In genomic region chr3:71102111-71103039, GRCh38 we compare ENCODE assay signal across 8 cellular contexts.
A peak's percentile ranks its signal among the peaks of the same experiment; 100 is the strongest.
DNase-seq lines count a peak whose midpoint lies in the region; ATAC-seq, FAIRE-seq and TF ChIP-seq lines count a peak whose summit lies in the region.

No MANE protein-coding gene starts in this region.

- H3K4me3 ChIP-seq in Panc1 (ENCODE audit: low read depth in 2 of 2, low read length in 2 of 2) (no peak overlapping the region), esophagus squamous epithelium (peak overlapping the region in 1 of 4 donors; percentile 22), retinal pigment epithelial cell (ENCODE audit: low read length) (no peak overlapping the region), HepG2 (replicated peaks in 1 of 3; ENCODE audit: insufficient read depth in 1 of 3, low read depth in 2 of 3, low read length in 3 of 3) (no peak overlapping the region), dorsolateral prefrontal cortex (no peak overlapping the region)

- intact Hi-C loops in Panc1 (cut with micrococcal nuclease; ENCODE audit: unreplicated experiment) = no loop called here
- intact Hi-C loops in esophagus squamous epithelium (cut with DNase I) = no loop called here
- intact Hi-C loops in HepG2 (cut with micrococcal nuclease; ENCODE audit: unreplicated experiment) = no loop called here
- intact Hi-C loops in dorsolateral prefrontal cortex (cut with DNase I) = no loop called here

- H3K4me1 ChIP-seq in Panc1 (ENCODE audit: control insufficient read depth, insufficient read depth, low read length) = no peaks in the 10 kb centered on the region
- peaks cover 20 to 65% (median 23%) of the 10 kb centered on the region in 3 donors for H3K4me1 ChIP-seq in esophagus squamous epithelium
- H3K4me1 ChIP-seq in HepG2 (ENCODE audit: insufficient read depth, low read length) = peaks cover 29% of the 10 kb centered on the region

- TF ChIP-seq EP300 in HepG2 (IDR thresholded peaks at IDR 0.05; ENCODE audit: low read depth in 2 of 2, low read length in 2 of 2) = no peak
- no peak for TF ChIP-seq EP300 in HepG2 (CRISPR knock-in tag; IDR thresholded peaks at IDR 0.05; ENCODE audit: borderline replicate concordance)

- H3K79me2 ChIP-seq in HepG2 (ENCODE audit: insufficient read depth, low read length) = no peaks in the 10 kb centered on the region

- H3K36me3 ChIP-seq in Panc1 (ENCODE audit: control insufficient read depth, insufficient read depth, low read length) (no peaks in the 10 kb centered on the region), esophagus squamous epithelium (peaks cover 0 to 4% (median 0%) of the 10 kb centered on the region in 3 donors), HepG2 (replicated peaks in 1 of 2; ENCODE audit: control insufficient read depth in 1 of 2, insufficient read depth in 2 of 2, low read length in 2 of 2) (peaks cover 2 to 9% of the 10 kb centered on the region in 2 experiments; a peak in 2 of 5 replicates)

- in situ Hi-C loops in Panc1 (cut with HindIII; ENCODE audit: low pct_unique_long_range_greater_than_20kb, low sequenced_read_pairs) = no loop called here
- in situ Hi-C loops in HepG2 (cut with HindIII; ENCODE audit: extremely low pct_ligation_motif_present, low pct_unique_long_range_greater_than_20kb) = no loop called here

- no peak for FAIRE-seq in HepG2 (lab: Jason Lieb, UNC)

- TF ChIP-seq POLR2A in esophagus squamous epithelium (IDR thresholded peaks at IDR 0.05) (no peak), HepG2 (IDR thresholded peaks at IDR 0.05; ENCODE audit: insufficient read depth in 1 of 2, low read depth in 2 of 2, low read length in 2 of 2) (no peak)

- POLR2A ChIA-PET in Panc1 (lab: Charles Lee) = interaction anchor here (0.6 to 0.7 kb wide), 2 partner anchors 149 to 689 kb away, joined by 7 to 8 read pairs; no protein-coding TSS in a partner anchor
- POLR2A ChIA-PET in HepG2 (lab: Yijun Ruan, JAX) = interaction anchor here (1.1 kb wide), 1 partner anchor 143 kb away, joined by 3 read pairs; no protein-coding TSS in a partner anchor

- peak; percentile 91 for DNase-seq in ELR (ENCODE audit: low read depth)
- DNase-seq in Panc1 (ENCODE audit: low read depth, low spot score) = peak; percentile 45
- DNase-seq in esophagus squamous epithelium (lab: John Stamatoyannopoulos, UW) = no peak
- DNase-seq in retinal pigment epithelial cell (ENCODE audit: low read depth) = peak; percentile 20
- DNase-seq in HepG2 (ENCODE audit: low spot score) = no peak
- no peak for DNase-seq in dorsolateral prefrontal cortex
- DNase-seq in NCI-H2196 treated with DMSO at 0.1 percent for 48 hours (lab: John Stamatoyannopoulos, UW; ENCODE audit: unreplicated experiment) = no peak

- no peak overlapping the region for H2AFZ ChIP-seq in HepG2 (ENCODE audit: low read length)

- H3K9me3 ChIP-seq in Panc1 (ENCODE audit: control insufficient read depth, insufficient read depth, low read depth, low read length) = no peaks in the 10 kb centered on the region
- H3K9me3 ChIP-seq in esophagus squamous epithelium = no peaks in the 10 kb centered on the region
- H3K9me3 ChIP-seq in HepG2 (ENCODE audit: low read length) = no peaks in the 10 kb centered on the region

- no TSS peak for BruUV-seq in Panc1 (replicated peaks; lab: Mats Ljungman, UMichigan)
- BruUV-seq in HepG2 (replicated peaks; lab: Mats Ljungman, UMichigan) = no TSS peak

- H3K27me3 ChIP-seq in Panc1 (ENCODE audit: control insufficient read depth, insufficient read depth, low read length) = no peaks in the 10 kb centered on the region
- H3K27me3 ChIP-seq in esophagus squamous epithelium = no peaks in the 10 kb centered on the region
- no peaks in the 10 kb centered on the region for H3K27me3 ChIP-seq in HepG2 (ENCODE audit: control insufficient read depth in 1 of 2, insufficient read depth in 2 of 2, low read length in 2 of 2)
- H3K27me3 ChIP-seq in dorsolateral prefrontal cortex = no peaks in the 10 kb centered on the region

- H3K9ac ChIP-seq in HepG2 (ENCODE audit: insufficient read depth, low read depth, low read length) = no peak overlapping the region

- CTCF ChIA-PET in Panc1 (lab: Charles Lee) (no interaction called here), HepG2 (lab: Yijun Ruan, JAX; ENCODE audit: low intra/inter-chr PET ratio, low total read pairs) (no interaction called here)

- ATAC-seq in Panc1 (no peak), HG03521 (IDR thresholded peaks at IDR 0.05; ENCODE audit: unreplicated experiment) (no peak), HepG2 (no peak)

- no peak overlapping the region for H3K4me2 ChIP-seq in HepG2 (ENCODE audit: low read depth, low read length)

- H3K27ac ChIP-seq in Panc1 (ENCODE audit: low read length) (no peak overlapping the region), esophagus squamous epithelium (peak overlapping the region; percentile 19 to 75 (median 63)), HepG2 (ENCODE audit: extremely low read length, insufficient read depth, low read length) (no peak overlapping the region), dorsolateral prefrontal cortex (no peak overlapping the region)

- TF ChIP-seq CTCF in Panc1 (IDR thresholded peaks at IDR 0.05) = no peak
- TF ChIP-seq CTCF in esophagus squamous epithelium (IDR thresholded peaks at IDR 0.05) = no peak
- no peak for TF ChIP-seq CTCF in retinal pigment epithelial cell (conservative IDR thresholded peaks at IDR 0.05; ENCODE audit: low read depth, low read length)
- no peak for TF ChIP-seq CTCF in HepG2 (CRISPR knock-in tag; IDR thresholded peaks at IDR 0.05)
- TF ChIP-seq CTCF in dorsolateral prefrontal cortex (IDR thresholded peaks at IDR 0.05 in 54 of 56, conservative IDR thresholded peaks at IDR 0.05 in 2 of 56; ENCODE audit: low read depth in 1 of 56, partially characterized antibody in 56 of 56) = no peak

- 57% methylated on average over 11 of the region's 11 CpGs for WGBS in esophagus squamous epithelium, 2 donors
- WGBS in HepG2 (ENCODE audit: low lambda C conversion rate) = 96% methylated on average over 11 of the region's 11 CpGs

- TF ChIP-seq RAD21 in HepG2 (CRISPR knock-in tag; IDR thresholded peaks at IDR 0.05) = no peak

- H4K20me1 ChIP-seq in HepG2 (ENCODE audit: insufficient read depth, low read length) = 0 out of 2 replicates have a peak, but pooled peaks cover 3% of the 10 kb centered on the region

TF ChIP-seq in HepG2, 621 proteins besides CTCF, POLR2A, EP300 and RAD21:
- no peak for TF ChIP-seq ZNF607 (CRISPR knock-in tag; IDR thresholded peaks at IDR 0.05; ENCODE audit: borderline replicate concordance)
- TF ChIP-seq NFYB (CRISPR knock-in tag; IDR thresholded peaks at IDR 0.05) = no peak
- TF ChIP-seq IRF1 (CRISPR knock-in tag; IDR thresholded peaks at IDR 0.05; ENCODE audit: low read depth) = no peak
- TF ChIP-seq MED8 (CRISPR knock-in tag; IDR thresholded peaks at IDR 0.05; ENCODE audit: insufficient replicate concordance) = no peak
TF ChIP-seq in HepG2: peak in this region for 0.

Comparison
In these comparisons a context has a peak if more than half of its experiments do, and no peak if none do; other contexts are left out.
1. DNase-seq: peak in ELR (single experiment), Panc1 (single experiment) and retinal pigment epithelial cell (single experiment); none in esophagus squamous epithelium (single experiment), HepG2 (single experiment), dorsolateral prefrontal cortex (0 of 10) and NCI-H2196 treated with DMSO at 0.1 percent for 48 hours (single experiment).
2. H3K27ac ChIP-seq: peak in esophagus squamous epithelium (4 of 4); none in Panc1 (single experiment), HepG2 (single experiment) and dorsolateral prefrontal cortex (0 of 59).